ENCODE assay signal across 29 cellular contexts in the genomic region with DNA sequence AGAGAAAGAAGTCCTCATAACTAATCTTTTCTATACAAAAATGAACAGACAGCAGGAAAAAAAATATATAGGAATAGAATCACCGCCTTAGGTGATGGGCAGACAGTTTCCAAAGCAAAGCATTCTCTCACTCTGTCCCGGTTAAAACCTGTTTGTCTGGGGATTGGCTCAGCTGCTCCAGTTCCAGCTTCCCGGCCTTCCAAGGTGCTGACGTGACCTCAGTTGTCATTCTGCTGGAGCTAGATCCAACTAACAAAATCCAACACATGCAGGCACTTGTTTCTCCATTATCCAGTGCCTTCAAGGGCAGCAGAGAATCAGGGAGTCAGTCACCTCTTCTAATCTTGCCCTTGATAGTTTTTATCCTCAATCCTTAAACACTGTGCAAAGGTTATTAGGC. TPM values are rescaled to one million over a fixed set of nuclear protein-coding genes. Genes with fewer than 3 reads are reported as not detected.
DNase-seq lines count a peak whose midpoint lies in the region; ATAC-seq and TF ChIP-seq lines count a peak whose summit lies in the region.
"Had no signal": no experiment of that assay in that cellular context is flagged by ENCODE, and none has a peak within 500 bp of the region (broad histone marks: within the 10 kb centered on the region; RNA-seq: fewer than 3 reads in every experiment).

No MANE protein-coding gene starts in this region.

- H3K36me3 Mint-ChIP-seq in CD4-positive, alpha-beta T cell (ENCODE audit: low read depth): no peaks in the 10 kb centered on the region
- H3K36me3 Mint-ChIP-seq in WTC11: no peaks in the 10 kb centered on the region
- H3K36me3 Mint-ChIP-seq: activated CD8-positive, alpha-beta memory T cell treated with anti-CD3 and anti-CD28 coated beads, Interleukin-2, amount 10 ng/mL, durations not matched to agents 7 days and 5 days; brain; naive B cell had no signal

- peak overlapping the region; percentile 53 for H3K27ac Mint-ChIP-seq in CD4-positive, alpha-beta T cell
- peak overlapping the region; percentile 31; the same call in 1 of the 2 replicates for H3K27ac Mint-ChIP-seq in WTC11
- H3K27ac Mint-ChIP-seq: activated CD4-positive, alpha-beta T cell treated with anti-CD3 and anti-CD28 coated beads, Interleukin-2, amount 10 ng/mL, durations not matched to agents 24 days and 14 days; activated CD8-positive, alpha-beta memory T cell treated with anti-CD3 and anti-CD28 coated beads, Interleukin-2, amount 10 ng/mL, durations not matched to agents 7 days and 5 days; brain had no signal

- H3K27ac ChIP-seq in CD4-positive, alpha-beta T cell (ENCODE audit: low read depth, low read length): no peak overlapping the region
- peak overlapping the region; percentile 7 for H3K27ac ChIP-seq in cardiac muscle cell
- H3K27ac ChIP-seq in sigmoid colon: no peak overlapping the region
- H3K27ac ChIP-seq: coronary artery, VCaP had no signal

- no peak for DNase-seq in CD4-positive, alpha-beta T cell
- DNase-seq in WTC11 (ENCODE audit: low spot score): no peak
- DNase-seq in cardiac muscle cell (ENCODE audit: low read depth in 1 of 2, low spot score in 1 of 2): peak in 1 of 2 donors; percentile 37
- peak; percentile 47 to 84 for DNase-seq in lower leg skin (ENCODE audit: low spot score in 2 of 2)
- DNase-seq in activated CD4-positive, CD25-positive, alpha-beta regulatory T cell (lab: John Stamatoyannopoulos, UW): no peak
- no peak for DNase-seq in mucosa of gallbladder (ENCODE audit: low spot score)
- DNase-seq in sigmoid colon: no peak
- no peak for DNase-seq in stimulated activated CD4-positive, alpha-beta T cell treated with anti-CD3 and anti-CD28 coated beads, Interleukin-12 subunit alpha, Interleukin-12 subunit beta, amount 100 ng/mL, for 4 hours
- DNase-seq: activated CD4-positive, alpha-beta T cell treated with anti-CD3 and anti-CD28 coated beads, Interleukin-2, amount 10 ng/mL, durations not matched to agents 24 days and 14 days; activated CD8-positive, alpha-beta memory T cell treated with anti-CD3 and anti-CD28 coated beads, Interleukin-2, amount 10 ng/mL, durations not matched to agents 7 days and 5 days; activated naive CD4-positive, alpha-beta T cell treated with Interleukin-2 at 50 U/mL for 16 hours; BE2C; Caco-2; DMS79 treated with DMSO at 0.1 percent for 48 hours; foreskin melanocyte; Karpas-422; naive B cell; NCI-H1436; NCI-H2107; NCI-H510A; OCI-M1; spleen; stimulated activated CD4-positive, alpha-beta T cell treated with anti-CD3 and anti-CD28 coated beads, Interleukin-2, amount 100 ng/mL, for 48 hours; substantia nigra had no signal

- peaks cover 6% of the 10 kb centered on the region for H3K4me1 ChIP-seq in cardiac muscle cell (ENCODE audit: low read depth)
- no peaks in the 10 kb centered on the region for H3K4me1 ChIP-seq in sigmoid colon
- H3K4me1 ChIP-seq: BE2C, Caco-2 had no signal

- no peaks in the 10 kb centered on the region for H3K9me3 Mint-ChIP-seq in CD4-positive, alpha-beta T cell
- H3K9me3 Mint-ChIP-seq in WTC11: no peaks in the 10 kb centered on the region
- H3K9me3 Mint-ChIP-seq: activated CD4-positive, alpha-beta T cell treated with anti-CD3 and anti-CD28 coated beads, Interleukin-2, amount 10 ng/mL, durations not matched to agents 24 days and 14 days; brain; naive B cell had no signal

- H3K9me3 ChIP-seq in CD4-positive, alpha-beta T cell (ENCODE audit: control insufficient read depth, low read length): no peaks in the 10 kb centered on the region
- no peaks in the 10 kb centered on the region for H3K9me3 ChIP-seq in cardiac muscle cell (ENCODE audit: low read depth)
- no peaks in the 10 kb centered on the region for H3K9me3 ChIP-seq in sigmoid colon
- H3K9me3 ChIP-seq: BE2C, Caco-2, esophagus muscularis mucosa, spleen had no signal

- POLR2A ChIA-PET in CD4-positive, alpha-beta T cell (lab: Charles Lee): no interaction called here
- POLR2A ChIA-PET in WTC11 (lab: Charles Lee): no interaction called here

- H3K27me3 Mint-ChIP-seq in CD4-positive, alpha-beta T cell: no peaks in the 10 kb centered on the region
- H3K27me3 Mint-ChIP-seq in WTC11 (ENCODE audit: low read depth): no peaks in the 10 kb centered on the region
- H3K27me3 Mint-ChIP-seq: activated CD4-positive, alpha-beta T cell treated with anti-CD3 and anti-CD28 coated beads, Interleukin-2, amount 10 ng/mL, durations not matched to agents 24 days and 14 days; activated CD8-positive, alpha-beta memory T cell treated with anti-CD3 and anti-CD28 coated beads, Interleukin-2, amount 10 ng/mL, durations not matched to agents 7 days and 5 days; brain; naive B cell had no signal

- intact Hi-C loops in CD4-positive, alpha-beta T cell (cut with DNase I, micrococcal nuclease): no loop called here
- intact Hi-C loops in lower leg skin (cut with DNase I; ENCODE audit: low total_unique reads): no loop called here
- intact Hi-C loops in sigmoid colon (cut with DNase I): no loop called here

- H3K36me3 ChIP-seq in cardiac muscle cell (no peaks in the 10 kb centered on the region), sigmoid colon (no peaks in the 10 kb centered on the region)
- H3K36me3 ChIP-seq: BE2C, esophagus muscularis mucosa, spleen had no signal

- TF ChIP-seq EP300 in sigmoid colon (IDR thresholded peaks at IDR 0.05): no peak

- no peaks in the 10 kb centered on the region for H3K27me3 ChIP-seq in CD4-positive, alpha-beta T cell (ENCODE audit: control insufficient read depth, insufficient read depth, low read length)
- H3K27me3 ChIP-seq in cardiac muscle cell (no peaks in the 10 kb centered on the region), sigmoid colon (no peaks in the 10 kb centered on the region)
- H3K27me3 ChIP-seq: BE2C, esophagus muscularis mucosa, spleen had no signal

- no peak overlapping the region for H3K4me3 Mint-ChIP-seq in CD4-positive, alpha-beta T cell
- H3K4me3 Mint-ChIP-seq in WTC11: no peak overlapping the region
- H3K4me3 Mint-ChIP-seq: activated CD4-positive, alpha-beta T cell treated with anti-CD3 and anti-CD28 coated beads, Interleukin-2, amount 10 ng/mL, durations not matched to agents 24 days and 14 days; activated CD8-positive, alpha-beta memory T cell treated with anti-CD3 and anti-CD28 coated beads, Interleukin-2, amount 10 ng/mL, durations not matched to agents 7 days and 5 days; brain; naive B cell had no signal

- CTCF ChIA-PET in CD4-positive, alpha-beta T cell (lab: Charles Lee): no interaction called here
- CTCF ChIA-PET in WTC11 (lab: Charles Lee): interaction anchor here (1.0 kb wide), 1 partner anchor 10 kb away, joined by 3 read pairs; no protein-coding TSS in a partner anchor

- TF ChIP-seq POLR2A in lower leg skin (IDR thresholded peaks at IDR 0.05) (no peak), sigmoid colon (IDR thresholded peaks at IDR 0.05) (no peak)

- peaks cover 31% of the 10 kb centered on the region for H3K4me1 Mint-ChIP-seq in CD4-positive, alpha-beta T cell (ENCODE audit: low read depth)
- H3K4me1 Mint-ChIP-seq in WTC11: peaks cover 10% of the 10 kb centered on the region
- H3K4me1 Mint-ChIP-seq: activated CD4-positive, alpha-beta T cell treated with anti-CD3 and anti-CD28 coated beads, Interleukin-2, amount 10 ng/mL, durations not matched to agents 24 days and 14 days; brain had no signal

- no peak for ATAC-seq in CD4-positive, alpha-beta T cell (ENCODE audit: poor library complexity)
- no peak for ATAC-seq in WTC11
- ATAC-seq: activated CD8-positive, alpha-beta memory T cell treated with anti-CD3 and anti-CD28 coated beads, Interleukin-2, amount 10 ng/mL, durations not matched to agents 7 days and 5 days; left lobe of liver had no signal

- no peak overlapping the region for H3K4me3 ChIP-seq in cardiac muscle cell
- H3K4me3 ChIP-seq in lower leg skin (ENCODE audit: low read depth, poor library complexity, severe bottlenecking): no peak overlapping the region
- no peak overlapping the region for H3K4me3 ChIP-seq in sigmoid colon
- H3K4me3 ChIP-seq: coronary artery, esophagus muscularis mucosa, spleen had no signal

- WGBS in lower leg skin, 2 donors: 46 to 61% methylated on average over 4 of the region's 4 CpGs
- WGBS in sigmoid colon, 2 donors: 86 to 92% methylated on average over 4 of the region's 4 CpGs

- TF ChIP-seq CTCF in CD4-positive, alpha-beta T cell (IDR thresholded peaks at IDR 0.05): no peak
- no peak for TF ChIP-seq CTCF in WTC11 (IDR thresholded peaks at IDR 0.05)
- no peak for TF ChIP-seq CTCF in cardiac muscle cell (IDR thresholded peaks at IDR 0.05; ENCODE audit: low read depth, low read length)
- TF ChIP-seq CTCF in lower leg skin (IDR thresholded peaks at IDR 0.05): no peak
- no peak for TF ChIP-seq CTCF in sigmoid colon (IDR thresholded peaks at IDR 0.05)

TF ChIP-seq in WTC11, 78 proteins besides CTCF, POLR2A, EP300 and RAD21 (continues in another document):
- TF ChIP-seq, protein P1, sequence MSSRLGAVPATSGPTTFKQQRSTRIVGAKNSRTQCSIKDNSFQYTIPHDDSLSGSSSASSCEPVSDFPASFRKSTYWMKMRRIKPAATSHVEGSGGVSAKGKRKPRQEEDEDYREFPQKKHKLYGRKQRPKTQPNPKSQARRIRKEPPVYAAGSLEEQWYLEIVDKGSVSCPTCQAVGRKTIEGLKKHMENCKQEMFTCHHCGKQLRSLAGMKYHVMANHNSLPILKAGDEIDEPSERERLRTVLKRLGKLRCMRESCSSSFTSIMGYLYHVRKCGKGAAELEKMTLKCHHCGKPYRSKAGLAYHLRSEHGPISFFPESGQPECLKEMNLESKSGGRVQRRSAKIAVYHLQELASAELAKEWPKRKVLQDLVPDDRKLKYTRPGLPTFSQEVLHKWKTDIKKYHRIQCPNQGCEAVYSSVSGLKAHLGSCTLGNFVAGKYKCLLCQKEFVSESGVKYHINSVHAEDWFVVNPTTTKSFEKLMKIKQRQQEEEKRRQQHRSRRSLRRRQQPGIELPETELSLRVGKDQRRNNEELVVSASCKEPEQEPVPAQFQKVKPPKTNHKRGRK (CRISPR knock-in tag; IDR thresholded peaks at IDR 0.05; ENCODE audit: borderline replicate concordance): no peak
- TF ChIP-seq PRRX2 (CRISPR knock-in tag; IDR thresholded peaks at IDR 0.05): no peak
- TF ChIP-seq, protein P2, sequence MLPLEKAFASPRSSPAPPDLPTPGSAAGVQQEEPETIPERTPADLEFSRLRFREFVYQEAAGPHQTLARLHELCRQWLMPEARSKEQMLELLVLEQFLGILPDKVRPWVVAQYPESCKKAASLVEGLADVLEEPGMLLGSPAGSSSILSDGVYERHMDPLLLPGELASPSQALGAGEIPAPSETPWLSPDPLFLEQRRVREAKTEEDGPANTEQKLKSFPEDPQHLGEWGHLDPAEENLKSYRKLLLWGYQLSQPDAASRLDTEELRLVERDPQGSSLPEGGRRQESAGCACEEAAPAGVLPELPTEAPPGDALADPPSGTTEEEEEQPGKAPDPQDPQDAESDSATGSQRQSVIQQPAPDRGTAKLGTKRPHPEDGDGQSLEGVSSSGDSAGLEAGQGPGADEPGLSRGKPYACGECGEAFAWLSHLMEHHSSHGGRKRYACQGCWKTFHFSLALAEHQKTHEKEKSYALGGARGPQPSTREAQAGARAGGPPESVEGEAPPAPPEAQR (CRISPR knock-in tag; IDR thresholded peaks at IDR 0.05): no peak

RNA-seq across cellular contexts. Expression of a gene that starts 52.8 kb away (rescaled TPM):
- 1 to 10 TPM; 8.7 to 8.9 TPM for total RNA-seq in CD4-positive, alpha-beta T cell
- total RNA-seq in WTC11 (2021) (4.1 to 5.2 TPM (median 4.2 TPM) in 3 replicates), cardiac muscle cell (7.9 and 10.8 TPM in 2 replicates), lower leg skin (10 to 100 TPM; 37.4 to 69.3 (median 42.7) TPM), mucosa of gallbladder (12.7 TPM), sigmoid colon (10 to 100 TPM in 2 of 4 donors, 1 to 10 TPM in 2; 5.5 to 14.9 (median 10.5) TPM)
- polyA plus RNA-seq in cardiac muscle cell (3.1 and 5.5 TPM in 2 replicates), sigmoid colon (1 to 10 TPM in 1 of 3 donors, under 1 TPM in 2; under 0.01 to 2.7 (median 0.46) TPM)

Comparison
In these comparisons a context has a peak if more than half of its experiments do, and no peak if none do; other contexts are left out.
1. DNase-seq: peak in lower leg skin (2 of 2); none in CD4-positive, alpha-beta T cell (0 of 10), WTC11 (single experiment), activated CD4-positive, CD25-positive, alpha-beta regulatory T cell (0 of 4), mucosa of gallbladder (single experiment), sigmoid colon (single experiment) and stimulated activated CD4-positive, alpha-beta T cell treated with anti-CD3 and anti-CD28 coated beads, Interleukin-12 subunit alpha, Interleukin-12 subunit beta, amount 100 ng/mL, for 4 hours (single experiment).